ENCODE assay signal across 12 cellular contexts in genomic region chr20:32466739-32467505, GRCh38.
DNase-seq lines count a peak whose midpoint lies in the region; ATAC-seq, FAIRE-seq and TF ChIP-seq lines count a peak whose summit lies in the region.
"Had no signal": no experiment of that assay in that cellular context is flagged by ENCODE, and none has a peak within 500 bp of the region (broad histone marks: within the 10 kb centered on the region; RNA-seq: fewer than 3 reads in every experiment).

No MANE protein-coding gene starts in this region.

- intact Hi-C loops in pancreas (cut with DNase I), result no loop called here

- H3K4me2 ChIP-seq in BLaER1, result 0 out of 2 replicates have a peak overlapping the region, but pooled peaks have one; percentile 24
- H3K4me2 ChIP-seq in hepatocyte, result peak overlapping the region; percentile 24

- TF ChIP-seq CTCF in hepatocyte (IDR thresholded peaks at IDR 0.05; ENCODE audit: poor library complexity), result no peak
- TF ChIP-seq CTCF in pancreas (IDR thresholded peaks at IDR 0.05), result no peak

- peaks cover 96% of the 10 kb centered on the region for H3K79me2 ChIP-seq in hepatocyte

- ATAC-seq in pancreas (no peak), HG03520 (IDR thresholded peaks at IDR 0.05; ENCODE audit: unreplicated experiment) (no peak)

- H3K27me3 ChIP-seq in BLaER1, result no peaks in the 10 kb centered on the region
- no peaks in the 10 kb centered on the region for H3K27me3 ChIP-seq in hepatocyte
- H3K27me3 ChIP-seq in pancreas, result no peaks in the 10 kb centered on the region

- DNase-seq in hepatocyte (ENCODE audit: low spot score) (no peak), pancreas (peak in 2 of 6 donors; percentile 37 to 76), hippocampal formation (lab: John Stamatoyannopoulos, UW) (no peak), occipital lobe (lab: John Stamatoyannopoulos, UW) (no peak)
- DNase-seq in activated CD4-positive, alpha-beta T cell treated with anti-CD3 and anti-CD28 coated beads for 4 hours, result no peak
- DNase-seq: activated CD4-positive, alpha-beta T cell treated with anti-CD3 and anti-CD28 coated beads for 48 hours; activated gamma-delta T cell treated with Interleukin-2 at 50 U/mL for 16 hours; NCI-H1436 treated with DMSO at 0.1 percent for 48 hours; NK-92 treated with Interleukin-12 subunit alpha and Interleukin-12 subunit beta, amount 100 ng/mL, for 24 hours had no signal

- 89% methylated on average over 16 of the region's 16 CpGs for WGBS in hepatocyte (ENCODE audit: low lambda C conversion rate, missing lambda C conversion rate)
- 76 to 90% methylated on average over 13 to 16 of the region's 16 CpGs for WGBS in pancreas, 2 donors

- no peak overlapping the region for H3K4me3 ChIP-seq in BLaER1
- H3K4me3 ChIP-seq in hepatocyte, result no peak overlapping the region
- no peak overlapping the region for H3K4me3 ChIP-seq in pancreas

- peak overlapping the region; percentile 50; the same call in 1 of the 2 replicates for H3K9ac ChIP-seq in BLaER1

- peaks cover 79% of the 10 kb centered on the region for H3K36me3 ChIP-seq in BLaER1
- no peaks in the 10 kb centered on the region for H3K36me3 ChIP-seq in hepatocyte (replicated peaks; ENCODE audit: insufficient read depth, low read depth)
- H3K36me3 ChIP-seq in pancreas, result peaks cover 0 to 3% (median 0%) of the 10 kb centered on the region in 3 donors

- no peak overlapping the region for H2AFZ ChIP-seq in hepatocyte

- H3K4me1 ChIP-seq in BLaER1 (peaks cover 51% of the 10 kb centered on the region), hepatocyte (ENCODE audit: insufficient read depth) (peaks cover 81% of the 10 kb centered on the region), pancreas (peaks cover 30 to 39% (median 38%) of the 10 kb centered on the region in 3 donors)

- H3K9me3 ChIP-seq in BLaER1 (no peaks in the 10 kb centered on the region), hepatocyte (ENCODE audit: low read depth) (no peaks in the 10 kb centered on the region), pancreas (no peaks in the 10 kb centered on the region)

- H3K27ac ChIP-seq in BLaER1 (peak overlapping the region; percentile 90), angular gyrus (ENCODE audit: low read depth, low read length) (peak overlapping the region; percentile 99), hepatocyte (peak overlapping the region; percentile 91), pancreas (peak overlapping the region in 3 of 4 donors; percentile 68 to 88 (median 77))

- no peaks in the 10 kb centered on the region for H3K9me2 ChIP-seq in hepatocyte (replicated peaks; ENCODE audit: insufficient read depth)

- FAIRE-seq in pancreas (lab: Jason Lieb, UNC), result no peak

- H4K20me1 ChIP-seq in BLaER1 (peaks cover 95% of the 10 kb centered on the region), hepatocyte (ENCODE audit: insufficient read depth, poor library complexity, severe bottlenecking) (peaks cover 88% of the 10 kb centered on the region)
